19 cellular contexts compared by ENCODE assay signal in the genomic region with DNA sequence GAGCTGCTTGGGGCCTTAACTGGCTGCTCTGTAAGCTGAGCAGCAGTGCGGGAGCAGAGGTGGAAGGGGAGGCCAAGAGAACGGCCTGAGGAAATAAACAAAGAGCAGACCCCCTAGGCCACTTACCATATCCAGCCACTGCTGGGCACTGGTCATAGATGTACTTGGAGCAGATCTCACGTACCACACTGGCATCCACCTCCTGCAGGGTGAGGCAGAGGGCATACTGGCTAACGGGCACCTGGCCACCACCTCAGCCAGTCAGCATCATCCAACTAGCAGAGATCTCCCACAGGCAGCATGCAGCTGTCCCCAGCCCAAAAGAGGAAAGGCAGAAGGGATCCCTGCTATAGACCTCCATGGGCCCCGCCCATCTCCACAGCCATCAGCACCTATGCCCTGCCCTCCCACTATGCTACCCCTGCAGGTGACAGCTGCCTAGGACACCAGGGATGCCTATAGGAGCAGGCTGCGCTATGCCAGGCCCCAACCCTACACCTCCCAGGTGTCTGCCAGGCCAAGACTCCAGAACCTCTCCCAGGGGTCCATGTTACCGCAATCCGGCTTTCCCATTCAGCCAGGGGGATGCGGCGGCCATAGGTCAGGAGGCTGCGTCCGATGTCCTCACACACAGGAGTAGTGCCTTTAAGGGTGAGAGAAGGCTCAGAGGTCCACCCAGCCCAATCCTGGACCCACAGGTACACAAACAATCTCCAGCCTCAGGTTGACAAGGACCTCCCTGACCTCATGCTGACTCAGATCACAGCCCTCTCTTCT. TPM values are rescaled to one million over a fixed set of nuclear protein-coding genes. Genes with fewer than 3 reads are reported as not detected.
DNase-seq lines count a peak whose midpoint lies in the region; ATAC-seq, FAIRE-seq and TF ChIP-seq lines count a peak whose summit lies in the region.
"Had no signal": no experiment of that assay in that cellular context is flagged by ENCODE, and none has a peak within 500 bp of the region (broad histone marks: within the 10 kb centered on the region; RNA-seq: fewer than 3 reads in every experiment).

No MANE protein-coding gene starts in this region.

- H3K27me3 Mint-ChIP-seq in activated CD8-positive, alpha-beta memory T cell treated with anti-CD3 and anti-CD28 coated beads, Interleukin-2, amount 10 ng/mL, durations not matched to agents 7 days and 5 days, result peaks cover 5% of the 10 kb centered on the region

- H3K4me3 ChIP-seq in HEK293 (ENCODE audit: low read depth, low read length), result no peak overlapping the region
- no peak overlapping the region for H3K4me3 ChIP-seq in bronchial epithelial cell (ENCODE audit: low read depth, low read length)
- no peak overlapping the region for H3K4me3 ChIP-seq in mucosa of rectum (ENCODE audit: low read length in 2 of 2)
- no peak overlapping the region for H3K4me3 ChIP-seq in tibial artery

- no peak overlapping the region for H3K9ac ChIP-seq in mucosa of rectum (ENCODE audit: low read depth in 1 of 2, low read length in 2 of 2)

- TF ChIP-seq CTCF in HEK293 (tag by site-specific recombination; IDR thresholded peaks at IDR 0.05) (no peak), bronchial epithelial cell (IDR thresholded peaks at IDR 0.05; ENCODE audit: insufficient read depth, low read length, severe bottlenecking) (peak; percentile 1), tibial artery (IDR thresholded peaks at IDR 0.05) (no peak)

- H3K36me3 ChIP-seq in HEK293 (ENCODE audit: control insufficient read depth in 2 of 2, insufficient read depth in 1 of 2, low read length in 2 of 2) (peaks cover 6 to 79% of the 10 kb centered on the region in 2 experiments; a peak in 2 of 3 replicates), bronchial epithelial cell (ENCODE audit: control insufficient read depth, insufficient read depth, low read length) (peaks cover 40% of the 10 kb centered on the region), mucosa of rectum (ENCODE audit: control insufficient read depth in 2 of 2, insufficient read depth in 2 of 2, low read length in 2 of 2) (peaks cover 62 to 65% of the 10 kb centered on the region in 2 donors), tibial artery (peaks cover 58 to 62% (median 59%) of the 10 kb centered on the region in 3 donors)

- H3K27ac ChIP-seq in HEK293 (ENCODE audit: extremely low read depth, low read depth, low read length), result no peak overlapping the region
- peak overlapping the region; percentile 46 to 78 for H3K27ac ChIP-seq in mucosa of rectum (ENCODE audit: low read depth in 2 of 2, low read length in 2 of 2)
- peak overlapping the region; percentile 84 to 90 for H3K27ac ChIP-seq in tibial artery
- H3K27ac ChIP-seq: C4-2B had no signal

- H3K4me1 Mint-ChIP-seq in activated CD8-positive, alpha-beta memory T cell treated with anti-CD3 and anti-CD28 coated beads, Interleukin-2, amount 10 ng/mL, durations not matched to agents 7 days and 5 days, result no peaks in the 10 kb centered on the region

- intact Hi-C loops in tibial artery (cut with DNase I; ENCODE audit: low total_unique reads), result no loop called here

- POLR2A ChIA-PET in HEK293 (lab: Yijun Ruan, JAX), result interaction anchor here (1.8 kb wide), 1 partner anchor 36 kb away, joined by 5 read pairs; the partner anchor contains the start of gene SLC26A6

- H3K9me3 ChIP-seq in HEK293 (ENCODE audit: control insufficient read depth, insufficient read depth, low read depth, low read length) (no peaks in the 10 kb centered on the region), mucosa of rectum (ENCODE audit: control insufficient read depth in 2 of 2, low read length in 2 of 2) (no peaks in the 10 kb centered on the region), tibial artery (no peaks in the 10 kb centered on the region)

- no peak for TF ChIP-seq POLR2A in GM12892 (IDR thresholded peaks at IDR 0.05; ENCODE audit: low read depth, low read length)

- no peaks in the 10 kb centered on the region for H3K9me3 Mint-ChIP-seq in activated CD8-positive, alpha-beta memory T cell treated with anti-CD3 and anti-CD28 coated beads, Interleukin-2, amount 10 ng/mL, durations not matched to agents 7 days and 5 days (ENCODE audit: low read depth)
- H3K9me3 Mint-ChIP-seq: naive B cell, WTC11 had no signal

- no peak overlapping the region for H3K4me3 Mint-ChIP-seq in activated CD8-positive, alpha-beta memory T cell treated with anti-CD3 and anti-CD28 coated beads, Interleukin-2, amount 10 ng/mL, durations not matched to agents 7 days and 5 days
- H3K4me3 Mint-ChIP-seq: naive B cell, WTC11 had no signal

- H3K36me3 Mint-ChIP-seq in activated CD8-positive, alpha-beta memory T cell treated with anti-CD3 and anti-CD28 coated beads, Interleukin-2, amount 10 ng/mL, durations not matched to agents 7 days and 5 days, result peaks cover 17% of the 10 kb centered on the region

- H3K27me3 ChIP-seq in bronchial epithelial cell (ENCODE audit: control insufficient read depth, insufficient read depth, low read length) (no peaks in the 10 kb centered on the region), mucosa of rectum (ENCODE audit: control insufficient read depth in 2 of 2, insufficient read depth in 2 of 2, low read length in 2 of 2) (peaks cover 0 to 7% of the 10 kb centered on the region in 2 donors), tibial artery (no peaks in the 10 kb centered on the region)

- FAIRE-seq in bronchial epithelial cell (lab: Jason Lieb, UNC) (no peak), GM12892 (lab: Jason Lieb, UNC) (no peak)
- FAIRE-seq: kidney had no signal

- DNase-seq in bronchial epithelial cell (ENCODE audit: low read depth) (no peak), tibial artery (no peak), ureter (ENCODE audit: low spot score) (no peak), GM12892 (ENCODE audit: insufficient read length) (no peak), SIG-M5 treated with dmso at 0.1 percent for 504 hours (lab: John Stamatoyannopoulos, UW; ENCODE audit: unreplicated experiment) (no peak)
- no peak for DNase-seq in activated CD8-positive, alpha-beta memory T cell treated with anti-CD3 and anti-CD28 coated beads, Interleukin-2, amount 10 ng/mL, durations not matched to agents 7 days and 5 days
- DNase-seq: activated CD8-positive, alpha-beta memory T cell treated with anti-CD3 and anti-CD28 coated beads, Interleukin-2, amount 50 U/mL, for 4 hours; activated naive CD4-positive, alpha-beta T cell treated with Interleukin-2 at 50 U/mL for 16 hours; DMS79 treated with DMSO at 0.1 percent for 48 hours; HCEC 1CT; KBM-7; kidney; naive B cell; stimulated activated CD4-positive, alpha-beta T cell treated with anti-CD3 and anti-CD28 coated beads, Interleukin-4, amount 100 ng/mL, for 24 hours had no signal

- no peak for ATAC-seq in activated CD8-positive, alpha-beta memory T cell treated with anti-CD3 and anti-CD28 coated beads, Interleukin-2, amount 10 ng/mL, durations not matched to agents 7 days and 5 days
- ATAC-seq: WTC11 had no signal

- CTCF ChIA-PET in HEK293 (lab: Yijun Ruan, JAX), result no interaction called here
- CTCF ChIA-PET in activated CD8-positive, alpha-beta memory T cell treated with anti-CD3 and anti-CD28 coated beads, Interleukin-2, amount 10 ng/mL, durations not matched to agents 7 days and 5 days (lab: Charles Lee), result no interaction called here

- H3K27ac Mint-ChIP-seq in activated CD8-positive, alpha-beta memory T cell treated with anti-CD3 and anti-CD28 coated beads, Interleukin-2, amount 10 ng/mL, durations not matched to agents 7 days and 5 days, result no peak overlapping the region
- H3K27ac Mint-ChIP-seq: WTC11 had no signal

- H3K4me1 ChIP-seq in HEK293 (ENCODE audit: control insufficient read depth, insufficient read depth, low read length) (no peaks in the 10 kb centered on the region; the same call in 1 of the 2 replicates), mucosa of rectum (ENCODE audit: control insufficient read depth in 2 of 2, insufficient read depth in 2 of 2, low read length in 2 of 2) (peaks cover 11 to 14% of the 10 kb centered on the region in 2 donors), tibial artery (peaks cover 7 to 66% (median 60%) of the 10 kb centered on the region in 4 donors)

RNA-seq across cellular contexts. Expression of gene COL7A1, which starts 4.6 kb away (rescaled TPM):
- 147 and 173 TPM in 2 replicates for total RNA-seq in bronchial epithelial cell
- total RNA-seq in ureter, result 62.9 TPM
- 1.4 TPM for polyA plus RNA-seq in GM12892 (2012; ENCODE audit: missing spikeins)
- 1 to 10 TPM; 1.1 TPM for total RNA-seq in activated CD8-positive, alpha-beta memory T cell treated with anti-CD3 and anti-CD28 coated beads, Interleukin-2, amount 10 ng/mL, durations not matched to agents 7 days and 5 days

RNA-seq across cellular contexts. Expression of gene UQCRC1, which starts 9.7 kb away (rescaled TPM):
- 473 and 946 TPM in 2 replicates for total RNA-seq in bronchial epithelial cell
- 178 TPM for total RNA-seq in ureter
- polyA plus RNA-seq in GM12892 (2012; ENCODE audit: missing spikeins), result 188 TPM
- 100 to 1,000 TPM; 201 to 220 TPM for total RNA-seq in activated CD8-positive, alpha-beta memory T cell treated with anti-CD3 and anti-CD28 coated beads, Interleukin-2, amount 10 ng/mL, durations not matched to agents 7 days and 5 days

RNA-seq across cellular contexts. Expression of gene TMEM89, which starts 21.9 kb away (rescaled TPM):
- total RNA-seq in bronchial epithelial cell, result not detected in 2 replicates
- not detected for total RNA-seq in ureter
- not detected for polyA plus RNA-seq in GM12892 (2012; ENCODE audit: missing spikeins)
- under 1 TPM in 1 of 2 experiments, not detected in 1; 0.73 TPM for total RNA-seq in activated CD8-positive, alpha-beta memory T cell treated with anti-CD3 and anti-CD28 coated beads, Interleukin-2, amount 10 ng/mL, durations not matched to agents 7 days and 5 days
- total RNA-seq: glomerular endothelial cell, kidney had no signal

RNA-seq across cellular contexts. Expression of gene SLC26A6, which starts 35.6 kb away (rescaled TPM):
- 33.8 and 45.8 TPM in 2 replicates for total RNA-seq in bronchial epithelial cell
- total RNA-seq in ureter, result 12.3 TPM
- polyA plus RNA-seq in GM12892 (2012; ENCODE audit: missing spikeins), result 14.3 TPM
- total RNA-seq in activated CD8-positive, alpha-beta memory T cell treated with anti-CD3 and anti-CD28 coated beads, Interleukin-2, amount 10 ng/mL, durations not matched to agents 7 days and 5 days, result 10 to 100 TPM; 44.9 to 59.0 TPM

RNA-seq across cellular contexts. Expression of gene UCN2, which starts 36.1 kb away (rescaled TPM):
- total RNA-seq in bronchial epithelial cell, result 9.6 and 12.9 TPM in 2 replicates
- total RNA-seq in ureter, result 1.5 TPM
- polyA plus RNA-seq in GM12892 (2012; ENCODE audit: missing spikeins), result not detected
- not detected for total RNA-seq in activated CD8-positive, alpha-beta memory T cell treated with anti-CD3 and anti-CD28 coated beads, Interleukin-2, amount 10 ng/mL, durations not matched to agents 7 days and 5 days
- total RNA-seq: kidney, WTC11 had no signal

Comparison
In these comparisons a context has a peak if more than half of its experiments do, and no peak if none do; other contexts are left out.
1. RNA of gene COL7A1, which starts 4.6 kb away (total RNA-seq): 147 to 173 TPM in bronchial epithelial cell and 62.9 TPM in ureter (single experiment); 1.1 TPM in activated CD8-positive, alpha-beta memory T cell treated with anti-CD3 and anti-CD28 coated beads, Interleukin-2, amount 10 ng/mL, durations not matched to agents 7 days and 5 days; every median in the first group is over 10 times any median in the second.